Comparison of ENCODE assay signal across 8 cellular contexts in genomic region chr6:123802697-123803455, GRCh38. TPM values are rescaled to one million over a fixed set of nuclear protein-coding genes. Genes with fewer than 3 reads are reported as not detected.
DNase-seq lines count a peak whose midpoint lies in the region; ATAC-seq and TF ChIP-seq lines count a peak whose summit lies in the region.

No MANE protein-coding gene starts in this region.

- TF ChIP-seq POLR2A in uterus (IDR thresholded peaks at IDR 0.05), result no peak

- H3K27ac ChIP-seq in angular gyrus (ENCODE audit: low read depth, low read length) (peak overlapping the region; percentile 60), uterus (no peak overlapping the region)

- ATAC-seq in HG02623 (IDR thresholded peaks at IDR 0.05; ENCODE audit: unreplicated experiment), result peak; percentile 97
- peak; percentile 99 for ATAC-seq in left ventricle myocardium superior

- no peaks in the 10 kb centered on the region for H3K9me3 ChIP-seq in uterus

- TF ChIP-seq CTCF in GM12865 (IDR thresholded peaks at IDR 0.05; ENCODE audit: insufficient read depth, low read depth, low read length, missing control alignments) (peak; percentile 92), uterus (IDR thresholded peaks at IDR 0.05) (peak; percentile 55 to 70 (median 65))

- H3K4me1 ChIP-seq in uterus, result no peaks in the 10 kb centered on the region

- intact Hi-C loops in left ventricle myocardium superior (cut with micrococcal nuclease), result no loop called here
- intact Hi-C loops in posterior cingulate gyrus (cut with DNase I), result loop anchor here (2.0 to 5.0 kb wide), 2 partner anchors 164 to 994 kb away; no protein-coding TSS in a partner anchor
- intact Hi-C loops in uterus (cut with DNase I; ENCODE audit: low total_unique reads), result no loop called here

- no peaks in the 10 kb centered on the region for H3K36me3 ChIP-seq in uterus

- H3K4me3 ChIP-seq in GM12865 (ENCODE audit: low read depth, low read length) (peak overlapping the region; percentile 34), uterus (peak overlapping the region; percentile 22 to 30)

- DNase-seq in GM12865 (ENCODE audit: low read depth) (peak; percentile 84), NCI-H1048 (lab: John Stamatoyannopoulos, UW) (peak; percentile 78), SKM-1 treated with dmso at 0.1 percent for 144 hours (lab: John Stamatoyannopoulos, UW; ENCODE audit: unreplicated experiment) (peak; percentile 50), left ventricle myocardium superior (peak; percentile 84), posterior cingulate gyrus (peak; percentile 83 to 98 (median 90)), uterus (peak; percentile 23 to 53)

- peaks cover 0 to 23% of the 10 kb centered on the region in 2 donors for H3K27me3 ChIP-seq in uterus

RNA-seq across cellular contexts. Expression of gene NKAIN2, which starts 0.8 kb away (rescaled TPM):
- total RNA-seq in left ventricle myocardium superior (0.20 TPM), uterus (1 to 10 TPM in 2 of 4 donors, under 1 TPM in 1, not detected in 1; 0.59 to 1.1 (median 1.0) TPM)

Comparison
In these comparisons a context has a peak if more than half of its experiments do, and no peak if none do; other contexts are left out.
1. DNase-seq: peak in every context shown above with its lines; median percentile 90 in posterior cingulate gyrus; 84 in GM12865; 84 in left ventricle myocardium superior; 78 in NCI-H1048; 50 in SKM-1 treated with dmso at 0.1 percent for 144 hours; 38 in uterus.